In genomic region chr5:154679501-154679900, GRCh38 we compare ENCODE assay signal across 28 cellular contexts.
"Had no signal": no experiment of that assay in that cellular context is flagged by ENCODE, and none has a peak within 500 bp of the region (broad histone marks: within the 10 kb centered on the region; RNA-seq: fewer than 3 reads in every experiment).

No MANE protein-coding gene starts in this region.

- H3K4me3 ChIP-seq: SJSA1 had no signal

- DNase-seq: activated CD4-positive, alpha-beta T cell treated with anti-CD3 and anti-CD28 coated beads, Interleukin-2, amount 10 ng/mL, durations not matched to agents 24 days and 14 days; activated CD4-positive, alpha-beta T cell treated with anti-CD3 and anti-CD28 coated beads, Interleukin-2, amount 50 U/mL, for 4 hours; activated CD8-positive, alpha-beta T cell treated with anti-CD3 and anti-CD28 coated beads for 36 hours; activated effector memory CD4-positive, alpha-beta T cell treated with anti-CD3 and anti-CD28 coated beads, Interleukin-2, amount 50 U/mL, for 16 hours; activated naive CD4-positive, alpha-beta T cell; activated naive CD4-positive, alpha-beta T cell treated with anti-CD3 and anti-CD28 coated beads, Interleukin-2, amount 50 U/mL, for 16 hours; activated naive CD8-positive, alpha-beta T cell treated with anti-CD3 and anti-CD28 coated beads for 36 hours; activated T-cell treated with anti-CD3 and anti-CD28 coated beads, Interleukin-2, amount 50 U/mL, for 1 hour; activated T-cell treated with anti-CD3 and anti-CD28 coated beads, Interleukin-2, amount 50 U/mL, for 72 hours; amniotic stem cell; aorta; brain microvascular endothelial cell; NCI-H1092 treated with DMSO at 0.1 percent for 48 hours; NCI-H1417; NCI-H146; NCI-H187; NCI-H2029 treated with DMSO at 0.1 percent for 48 hours; NCI-H2107; NCI-H226; NCI-H446 treated with DMSO at 0.1 percent for 48 hours; SHP77; SK-N-SH had no signal

- H3K9me3 Mint-ChIP-seq: activated CD8-positive, alpha-beta T cell treated with anti-CD3 and anti-CD28 coated beads for 36 hours; activated naive CD8-positive, alpha-beta T cell treated with anti-CD3 and anti-CD28 coated beads for 36 hours; activated T-cell treated with anti-CD3 and anti-CD28 coated beads, Interleukin-2, amount 50 U/mL, for 72 hours; activated T-helper 17 cell treated with anti-CD3 and anti-CD28 coated beads, Interleukin-2, amount 50 U/mL, for 72 hours; T-helper 1 cell treated with Interleukin-12 subunit alpha and Interleukin-12 subunit beta and Interleukin-4 antibody, amounts not matched to agents 30 μg/mL and 1 μg/mL, for 36 hours had no signal

- H3K9me3 ChIP-seq: SK-N-SH had no signal

- H3K4me3 Mint-ChIP-seq: activated CD4-positive, alpha-beta T cell treated with anti-CD3 and anti-CD28 coated beads, Interleukin-2, amount 10 ng/mL, durations not matched to agents 24 days and 14 days; activated CD8-positive, alpha-beta T cell treated with anti-CD3 and anti-CD28 coated beads for 36 hours; activated naive CD8-positive, alpha-beta T cell treated with anti-CD3 and anti-CD28 coated beads for 36 hours; activated T-cell treated with anti-CD3 and anti-CD28 coated beads, Interleukin-2, amount 50 U/mL, for 72 hours; activated T-helper 17 cell treated with anti-CD3 and anti-CD28 coated beads, Interleukin-2, amount 50 U/mL, for 72 hours; T-helper 1 cell treated with Interleukin-12 subunit alpha and Interleukin-12 subunit beta and Interleukin-4 antibody, amounts not matched to agents 30 μg/mL and 1 μg/mL, for 36 hours; T-helper 2 cell treated with Interferon-gamma antibody and Interleukin-4, amounts not matched to agents 5 μg/mL and 100 μg/mL, for 36 hours had no signal

- H3K27me3 Mint-ChIP-seq: activated T-helper 17 cell treated with anti-CD3 and anti-CD28 coated beads, Interleukin-2, amount 50 U/mL, for 72 hours had no signal

- ATAC-seq: activated CD8-positive, alpha-beta T cell treated with anti-CD3 and anti-CD28 coated beads for 36 hours; activated T-cell treated with anti-CD3 and anti-CD28 coated beads, Interleukin-2, amount 50 U/mL, for 72 hours; activated T-helper 17 cell treated with anti-CD3 and anti-CD28 coated beads, Interleukin-2, amount 50 U/mL, for 72 hours; Panc1 had no signal

- H3K36me3 ChIP-seq: brain microvascular endothelial cell, SJSA1 had no signal

- H3K27ac ChIP-seq: brain microvascular endothelial cell, SJSA1 had no signal

- H3K27ac Mint-ChIP-seq: activated CD4-positive, alpha-beta T cell treated with anti-CD3 and anti-CD28 coated beads, Interleukin-2, amount 10 ng/mL, durations not matched to agents 24 days and 14 days; activated CD8-positive, alpha-beta T cell treated with anti-CD3 and anti-CD28 coated beads for 36 hours; activated naive CD8-positive, alpha-beta T cell treated with anti-CD3 and anti-CD28 coated beads for 36 hours; activated T-cell treated with anti-CD3 and anti-CD28 coated beads, Interleukin-2, amount 50 U/mL, for 72 hours; activated T-helper 17 cell treated with anti-CD3 and anti-CD28 coated beads, Interleukin-2, amount 50 U/mL, for 72 hours; T-helper 1 cell treated with Interleukin-12 subunit alpha and Interleukin-12 subunit beta and Interleukin-4 antibody, amounts not matched to agents 30 μg/mL and 1 μg/mL, for 36 hours; T-helper 2 cell treated with Interferon-gamma antibody and Interleukin-4, amounts not matched to agents 5 μg/mL and 100 μg/mL, for 36 hours had no signal

- H3K27me3 ChIP-seq: brain microvascular endothelial cell, SJSA1 had no signal

- H3K9ac ChIP-seq: SK-N-SH had no signal

- FAIRE-seq: TTC549 had no signal

- H3K36me3 Mint-ChIP-seq: activated naive CD8-positive, alpha-beta T cell treated with anti-CD3 and anti-CD28 coated beads for 36 hours had no signal

- H3K4me2 ChIP-seq: SK-N-SH had no signal
